ENCODE assay signal across 10 cellular contexts in the genomic region with DNA sequence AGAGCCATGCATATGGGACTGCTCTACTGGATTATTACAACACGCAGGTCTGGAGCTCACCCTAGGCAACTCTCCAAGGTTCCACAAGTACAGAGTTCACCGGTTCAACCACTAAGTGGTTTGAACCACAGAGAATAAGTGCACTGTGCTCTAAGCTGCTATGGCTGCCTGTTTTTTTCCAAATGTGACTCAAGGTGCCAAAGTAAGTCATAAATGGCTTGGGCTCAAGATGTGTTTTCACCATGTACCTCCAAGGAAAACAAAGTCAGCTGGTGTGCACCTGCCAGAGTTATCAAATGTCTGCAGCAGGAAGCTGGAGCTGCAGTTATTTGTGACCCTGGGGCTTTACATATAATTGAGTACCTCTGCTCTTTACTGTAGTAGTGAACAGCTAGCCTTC.
DNase-seq lines count a peak whose midpoint lies in the region; ATAC-seq and TF ChIP-seq lines count a peak whose summit lies in the region.
"Had no signal": no experiment of that assay in that cellular context is flagged by ENCODE, and none has a peak within 500 bp of the region (broad histone marks: within the 10 kb centered on the region; RNA-seq: fewer than 3 reads in every experiment).

No MANE protein-coding gene starts in this region.

- DNase-seq in Daoy (ENCODE audit: low read depth) (peak; percentile 56), NCI-H187 (lab: John Stamatoyannopoulos, UW) (peak; percentile 25 to 58), mucosa of descending colon (peak in 1 of 3 donors; percentile 45), mesendoderm (no peak), hypothalamus (lab: John Stamatoyannopoulos, UW) (no peak), G401 (ENCODE audit: low spot score) (no peak)

- in situ Hi-C loops in G401 (cut with HindIII; ENCODE audit: low sequenced_read_pairs): no loop called here

- no peak overlapping the region for H3K18ac ChIP-seq in mesendoderm (ENCODE audit: low read length)

- no peak overlapping the region for H4K8ac ChIP-seq in mesendoderm (ENCODE audit: low read depth, low read length)

- H3K4me1 ChIP-seq in mucosa of descending colon (ENCODE audit: low read depth) (peaks cover 8% of the 10 kb centered on the region), mesendoderm (ENCODE audit: control insufficient read depth, low read depth, low read length) (no peaks in the 10 kb centered on the region)

- H3K79me1 ChIP-seq in mesendoderm (ENCODE audit: low read length): peaks cover 2% of the 10 kb centered on the region

- no peak overlapping the region for H2BK120ac ChIP-seq in mesendoderm (ENCODE audit: low read depth, low read length)

- no peaks in the 10 kb centered on the region for H3K27me3 ChIP-seq in mesendoderm (ENCODE audit: insufficient read depth, low read length, poor library complexity)

- H2BK5ac ChIP-seq in mesendoderm (ENCODE audit: low read length): no peak overlapping the region

- no peak overlapping the region for H4K5ac ChIP-seq in mesendoderm (ENCODE audit: low read length)

- H3K36me3 ChIP-seq in mucosa of descending colon (ENCODE audit: low read depth): no peaks in the 10 kb centered on the region
- no peaks in the 10 kb centered on the region for H3K36me3 ChIP-seq in mesendoderm (ENCODE audit: control insufficient read depth, insufficient read depth, low read length)

- no CpG with 5 or more reads among the region's 2 CpGs for WGBS in mesendoderm (ENCODE audit: extremely low coverage, insufficient coverage, low lambda C conversion rate)

- H3K4ac ChIP-seq in mesendoderm (ENCODE audit: low read depth, low read length): no peak overlapping the region

- no peaks in the 10 kb centered on the region for H3K9me3 Mint-ChIP-seq in brain

- H3K27me3 Mint-ChIP-seq in brain: no peaks in the 10 kb centered on the region
- H3K27me3 Mint-ChIP-seq: progenitor cell of endocrine pancreas had no signal

- H3K27ac ChIP-seq in mesendoderm (ENCODE audit: low read depth, low read length): no peak overlapping the region

- H3K27ac Mint-ChIP-seq in brain: peak overlapping the region in 3 of 5 experiments; percentile 64 to 90 (median 81)
- H3K27ac Mint-ChIP-seq: progenitor cell of endocrine pancreas had no signal

- no peak overlapping the region for H3K4me2 ChIP-seq in mesendoderm (ENCODE audit: low read length)

- H2AK5ac ChIP-seq in mesendoderm (ENCODE audit: low read length): no peak overlapping the region

- H3K79me2 ChIP-seq in mesendoderm (ENCODE audit: control insufficient read depth, insufficient read depth, low read length): no peaks in the 10 kb centered on the region

- no peak overlapping the region for H3K4me3 Mint-ChIP-seq in brain

- peaks cover 54% of the 10 kb centered on the region for H3K36me3 Mint-ChIP-seq in brain

- H3K9ac ChIP-seq in mesendoderm (ENCODE audit: low read length): no peak overlapping the region

- H3K4me1 Mint-ChIP-seq in brain: peaks cover 71% of the 10 kb centered on the region

- ATAC-seq in mucosa of descending colon (peak; percentile 79), HG02973 (IDR thresholded peaks at IDR 0.05; ENCODE audit: unreplicated experiment) (no peak)
- ATAC-seq: activated CD4-positive, CD25-positive, alpha-beta regulatory T cell treated with anti-CD3 and anti-CD28 coated beads, Interleukin-2, amount 50 U/mL, for 24 hours had no signal

- H3K9me3 ChIP-seq in mucosa of descending colon: no peaks in the 10 kb centered on the region

- H3K56ac ChIP-seq in mesendoderm (ENCODE audit: low read length): no peak overlapping the region

- H3K23ac ChIP-seq in mesendoderm (ENCODE audit: low read length): no peak overlapping the region

- H2BK15ac ChIP-seq in mesendoderm (replicated peaks; ENCODE audit: low read depth): no peak overlapping the region

- intact Hi-C loops in mucosa of descending colon (cut with DNase I, micrococcal nuclease): no loop called here

- H3K4me3 ChIP-seq in mucosa of descending colon (no peak overlapping the region), mesendoderm (ENCODE audit: low read length) (no peak overlapping the region)

- TF ChIP-seq CTCF in brain (conservative IDR thresholded peaks at IDR 0.05) (no peak), mucosa of descending colon (IDR thresholded peaks at IDR 0.05) (no peak)

Comparison
In these comparisons a context has a peak if more than half of its experiments do, and no peak if none do; other contexts are left out.
1. DNase-seq: peak in Daoy (single experiment) and NCI-H187 (2 of 2); none in mesendoderm (single experiment), hypothalamus (0 of 51) and G401 (single experiment).